ENCODE assay signal across 8 cellular contexts in genomic region chr2:177763532-177764265, GRCh38.
DNase-seq lines count a peak whose midpoint lies in the region; ATAC-seq lines count a peak whose summit lies in the region.

No MANE protein-coding gene starts in this region.

- ATAC-seq in GM18873 (IDR thresholded peaks at IDR 0.05; ENCODE audit: low FRiP score, unreplicated experiment) (peak; percentile 87), HG03097 (IDR thresholded peaks at IDR 0.05; ENCODE audit: low FRiP score, unreplicated experiment) (peak; percentile 94)

- DNase-seq in AG20443 (ENCODE audit: low spot score) (peak; percentile 82), NCI-H2171 treated with DMSO at 0.1 percent for 48 hours (lab: John Stamatoyannopoulos, UW) (peak; percentile 88), cerebellar cortex (ENCODE audit: low spot score) (peak; percentile 80), left kidney (ENCODE audit: low read depth, low spot score) (peak; percentile 93)
- DNase-seq in activated CD4-positive, CD25-positive, alpha-beta regulatory T cell (lab: John Stamatoyannopoulos, UW): peak; percentile 39 to 61 (median 51)
- DNase-seq in stimulated activated CD4-positive, alpha-beta T cell treated with anti-CD3 and anti-CD28 coated beads, Interleukin-4, amount 100 ng/mL, for 48 hours (ENCODE audit: low read depth in 2 of 2): peak; percentile 71 to 75

Comparison
In these comparisons a context has a peak if more than half of its experiments do, and no peak if none do; other contexts are left out.
1. Peak in every context shown above with its lines: DNase-seq and ATAC-seq.